In genomic region chr11:19777342-19778102, GRCh38 we compare ENCODE assay signal across 8 cellular contexts.
DNase-seq lines count a peak whose midpoint lies in the region; ATAC-seq, FAIRE-seq and TF ChIP-seq lines count a peak whose summit lies in the region.

No MANE protein-coding gene starts in this region.

- WGBS in GM12878 (ENCODE audit: insufficient coverage, insufficient replicate concordance, low lambda C conversion rate, missing lambda C conversion rate): 1% methylated on average over 22 of the region's 33 CpGs

- H4K20me1 ChIP-seq in GM12878 (ENCODE audit: control insufficient read depth, insufficient read depth): no peaks in the 10 kb centered on the region

- TF ChIP-seq RAD21 in GM12878 (IDR thresholded peaks at IDR 0.05; ENCODE audit: insufficient read depth, low read depth, low read length): no peak

- H3K36me3 ChIP-seq in GM12878 (ENCODE audit: control insufficient read depth in 2 of 2, insufficient read depth in 2 of 2, low read length in 1 of 2): no peaks in the 10 kb centered on the region
- no peaks in the 10 kb centered on the region for H3K36me3 ChIP-seq in subcutaneous abdominal adipose tissue (ENCODE audit: control insufficient read depth in 5 of 5, insufficient read depth in 5 of 5, low read length in 5 of 5)

- DNase-seq in G401 (ENCODE audit: low spot score): peak; percentile 49
- peak; percentile 65 for DNase-seq in GM12878 (ENCODE audit: low read depth, low spot score)
- peak; percentile 19 to 36 for DNase-seq in left colon
- DNase-seq in stimulated activated naive CD4-positive, alpha-beta T cell treated with Interleukin-2 at 50 U/mL for 16 hours (lab: John Stamatoyannopoulos, UW): no peak
- DNase-seq in NCI-H2171 (lab: John Stamatoyannopoulos, UW): no peak

- H3K27ac ChIP-seq in GM12878 (ENCODE audit: control insufficient read depth, insufficient read depth): peak overlapping the region; percentile 83
- H3K27ac ChIP-seq in subcutaneous abdominal adipose tissue (ENCODE audit: low read depth, low read length): no peak overlapping the region

- SMC1A ChIA-PET in GM12878 (lab: Charles Lee; ENCODE audit: uncharacterized antibody, unreplicated experiment): interaction anchor here (0.6 to 2.5 kb wide), 14 partner anchors 9 to 889 kb away, joined by 3 to 15 read pairs (median 4); no protein-coding TSS in a partner anchor

- ATAC-seq in GM19455 (IDR thresholded peaks at IDR 0.05; ENCODE audit: unreplicated experiment) (peak; percentile 63), HG03439 (IDR thresholded peaks at IDR 0.05; ENCODE audit: unreplicated experiment) (peak; percentile 78), GM12878 (peak; percentile 83), left colon (peak; percentile 82)

- peak; percentile 75 to 76 for TF ChIP-seq EP300 in GM12878 (IDR thresholded peaks at IDR 0.05; ENCODE audit: borderline replicate concordance in 1 of 2, control insufficient read depth in 1 of 2, low read depth in 2 of 2, low read length in 2 of 2)

- peak overlapping the region; percentile 61 for H2AFZ ChIP-seq in GM12878 (ENCODE audit: control insufficient read depth, low read depth, low read length)

- TF ChIP-seq CTCF in GM12878 (IDR thresholded peaks at IDR 0.05 in 2 of 3, conservative IDR thresholded peaks at IDR 0.05 in 1 of 3; ENCODE audit: control insufficient read depth in 2 of 3, extremely low read depth in 1 of 3, insufficient read depth in 1 of 3, low read depth in 3 of 3, low read length in 3 of 3): peak in 1 of 3 experiments; percentile 4; a peak in 1 of 6 replicates

- H3K4me1 ChIP-seq in GM12878 (ENCODE audit: control insufficient read depth, insufficient read depth, low read length) (peaks cover 8% of the 10 kb centered on the region), subcutaneous abdominal adipose tissue (ENCODE audit: control insufficient read depth in 5 of 5, insufficient read depth in 5 of 5, low read length in 5 of 5) (peaks cover 2 to 16% (median 11%) of the 10 kb centered on the region in 5 donors)

- peak overlapping the region; percentile 56; the same call in 1 of the 2 replicates for H3K9ac ChIP-seq in GM12878 (ENCODE audit: control insufficient read depth, insufficient read depth, low read length)
- peak overlapping the region in 1 of 5 donors; percentile 7 for H3K9ac ChIP-seq in subcutaneous abdominal adipose tissue (ENCODE audit: low read length in 5 of 5)

- intact Hi-C loops in GM12878 (cut with micrococcal nuclease; ENCODE audit: unreplicated experiment): no loop called here
- intact Hi-C loops in left colon (cut with DNase I, micrococcal nuclease): no loop called here

- no peaks in the 10 kb centered on the region for H3K27me3 ChIP-seq in GM12878 (replicated peaks in 1 of 2; ENCODE audit: control insufficient read depth in 2 of 2, insufficient read depth in 2 of 2, low read length in 1 of 2)
- peaks cover 0 to 11% (median 6%) of the 10 kb centered on the region in 5 donors for H3K27me3 ChIP-seq in subcutaneous abdominal adipose tissue (ENCODE audit: control insufficient read depth in 5 of 5, insufficient read depth in 4 of 5, low read length in 5 of 5)

- peak overlapping the region; percentile 40 for H3K4me3 ChIP-seq in GM12878
- H3K4me3 ChIP-seq in subcutaneous abdominal adipose tissue (ENCODE audit: low read depth in 1 of 5, low read length in 5 of 5): peak overlapping the region; percentile 48 to 58 (median 51)

- POLR2A ChIA-PET in GM12878 (lab: Charles Lee): interaction anchor here (0.7 to 2.9 kb wide), 7 partner anchors 11 to 1928 kb away, joined by 3 to 15 read pairs (median 4); no protein-coding TSS in a partner anchor

- H3K9me3 ChIP-seq in GM12878 (replicated peaks; ENCODE audit: control insufficient read depth, insufficient read depth, low read length) (no peaks in the 10 kb centered on the region; the same call in 2 of the 3 replicates), subcutaneous abdominal adipose tissue (ENCODE audit: control insufficient read depth in 5 of 5, low read length in 5 of 5) (peaks cover 3 to 6% (median 5%) of the 10 kb centered on the region in 5 donors)

- TF ChIP-seq POLR2A in GM12878 (IDR thresholded peaks at IDR 0.05; ENCODE audit: low read depth, low read length): 0 out of 2 replicates have a peak, but pooled peaks have one; percentile 6

- BruUV-seq in GM12878 (replicated peaks; lab: Mats Ljungman, UMichigan): no TSS peak

- peak overlapping the region; percentile 87 for H3K4me2 ChIP-seq in GM12878 (ENCODE audit: control insufficient read depth, insufficient read depth)

- H3K79me2 ChIP-seq in GM12878 (ENCODE audit: control insufficient read depth, insufficient read depth, low read length): no peaks in the 10 kb centered on the region; the same call in 1 of the 2 replicates

- RAD21 ChIA-PET in GM12878 (lab: Charles Lee; ENCODE audit: unreplicated experiment): interaction anchor here (0.7 to 5.2 kb wide), 8 partner anchors 9 to 129 kb away, joined by 3 to 37 read pairs (median 4); no protein-coding TSS in a partner anchor

- in situ Hi-C loops in G401 (cut with HindIII; ENCODE audit: low sequenced_read_pairs) (no loop called here), GM12878 (cut with MboI) (no loop called here)

- CTCF ChIA-PET in GM12878 (lab: Yijun Ruan, JAX): interaction anchor here (0.6 to 1.2 kb wide), 5 partner anchors 15 to 1858 kb away, joined by 3 to 4 read pairs (median 3); no protein-coding TSS in a partner anchor

- FAIRE-seq in GM12878 (lab: Jason Lieb, UNC): peak; percentile 86

TF ChIP-seq in GM12878, 131 proteins besides CTCF, POLR2A, EP300 and RAD21 (continues in another document):
- TF ChIP-seq ZBED1 (IDR thresholded peaks at IDR 0.05; ENCODE audit: borderline replicate concordance) (no peak), BCL11A (IDR thresholded peaks at IDR 0.05; ENCODE audit: low read depth, low read length) (no peak; the same call in 1 of the 2 replicates), MEF2A (IDR thresholded peaks at IDR 0.05; ENCODE audit: insufficient read depth, low read depth, low read length) (0 out of 2 replicates have a peak, but pooled peaks have one; percentile 3), JUNB (IDR thresholded peaks at IDR 0.05) (peak; percentile 81), DPF2 (IDR thresholded peaks at IDR 0.05) (peak; percentile 94), YBX1 (IDR thresholded peaks at IDR 0.05) (no peak), REST (IDR thresholded peaks at IDR 0.05; ENCODE audit: low read depth, low read length) (no peak), RB1 (IDR thresholded peaks at IDR 0.05; ENCODE audit: borderline replicate concordance) (peak; percentile 20; the same call in 1 of the 2 replicates), RCOR1 (conservative IDR thresholded peaks at IDR 0.05; ENCODE audit: low read depth, low read length) (0 out of 2 replicates have a peak, but pooled peaks have one; percentile 55), ETV6 (conservative IDR thresholded peaks at IDR 0.05 in 1 of 2, IDR thresholded peaks at IDR 0.05 in 1 of 2; ENCODE audit: borderline replicate concordance in 1 of 2, low read depth in 1 of 2) (no peak), RFX5 (IDR thresholded peaks at IDR 0.05; ENCODE audit: low read depth, low read length) (no peak), NFXL1 (IDR thresholded peaks at IDR 0.05; ENCODE audit: borderline replicate concordance) (no peak), ATF2 (IDR thresholded peaks at IDR 0.05; ENCODE audit: low read length) (0 out of 2 replicates have a peak, but pooled peaks have one; percentile 41), NR2F1 (conservative IDR thresholded peaks at IDR 0.05) (peak; percentile 41; the same call in 1 of the 2 replicates), CHD2 (IDR thresholded peaks at IDR 0.05; ENCODE audit: borderline replicate concordance, low read depth, low read length) (peak; percentile 23; the same call in 1 of the 2 replicates), SIN3A (IDR thresholded peaks at IDR 0.05; ENCODE audit: low read depth, low read length) (no peak), CBX5 (IDR thresholded peaks at IDR 0.05; ENCODE audit: low read depth) (no peak), PAX8 (IDR thresholded peaks at IDR 0.05) (no peak), BACH1 (IDR thresholded peaks at IDR 0.05; ENCODE audit: borderline replicate concordance) (peak; percentile 41; the same call in 1 of the 2 replicates), TAF1 (IDR thresholded peaks at IDR 0.05; ENCODE audit: borderline replicate concordance, low read depth, low read length) (peak; percentile 74)

Comparison
In these comparisons a context has a peak if more than half of its experiments do, and no peak if none do; other contexts are left out.
1. DNase-seq: peak in G401 (single experiment), GM12878 (single experiment) and left colon (2 of 2); none in stimulated activated naive CD4-positive, alpha-beta T cell treated with Interleukin-2 at 50 U/mL for 16 hours (single experiment) and NCI-H2171 (single experiment).
2. Peak in every context shown above with its lines, with median percentiles within 50 percentile points of each other: ATAC-seq.